In genomic region chr7:41098846-41099245, GRCh38 we compare ENCODE assay signal across 16 cellular contexts.
DNase-seq lines count a peak whose midpoint lies in the region; ATAC-seq and TF ChIP-seq lines count a peak whose summit lies in the region.
"Had no signal": no experiment of that assay in that cellular context is flagged by ENCODE, and none has a peak within 500 bp of the region (broad histone marks: within the 10 kb centered on the region; RNA-seq: fewer than 3 reads in every experiment).

No MANE protein-coding gene starts in this region.

- H3K27ac ChIP-seq in epithelial cell of prostate (peak overlapping the region; percentile 83), osteoblast (ENCODE audit: low read depth, low read length) (peak overlapping the region; percentile 97), upper lobe of right lung (no peak overlapping the region)
- H3K27ac ChIP-seq: 22Rv1, BLaER1 had no signal

- no peaks in the 10 kb centered on the region for H3K9me3 ChIP-seq in osteoblast (ENCODE audit: low read depth, low read length)
- no peaks in the 10 kb centered on the region for H3K9me3 ChIP-seq in upper lobe of right lung
- H3K9me3 ChIP-seq: BLaER1, Caco-2 had no signal

- intact Hi-C loops in upper lobe of right lung (cut with DNase I): no loop called here

- no peak overlapping the region for H3K4me3 ChIP-seq in osteoblast (ENCODE audit: insufficient read depth, low read length)
- no peak overlapping the region for H3K4me3 ChIP-seq in upper lobe of right lung
- H3K4me3 ChIP-seq: BLaER1 had no signal

- no peak overlapping the region for H3K4me2 ChIP-seq in osteoblast (ENCODE audit: insufficient read depth, low read length)
- H3K4me2 ChIP-seq: BLaER1 had no signal

- ATAC-seq in upper lobe of right lung: no peak

- H4K20me1 ChIP-seq in osteoblast (ENCODE audit: insufficient read depth, low read length): no peaks in the 10 kb centered on the region
- H4K20me1 ChIP-seq: BLaER1 had no signal

- H3K36me3 ChIP-seq in osteoblast (ENCODE audit: insufficient read depth, low read length): no peaks in the 10 kb centered on the region
- no peaks in the 10 kb centered on the region for H3K36me3 ChIP-seq in upper lobe of right lung
- H3K36me3 ChIP-seq: BLaER1 had no signal

- DNase-seq in NCI-H82 (lab: John Stamatoyannopoulos, UW) (peak; percentile 19), NCI-H82 treated with DMSO at 0.1 percent for 48 hours (lab: John Stamatoyannopoulos, UW; ENCODE audit: unreplicated experiment) (no peak), RPMI7951 (ENCODE audit: low read depth) (peak; percentile 16), epithelial cell of prostate (ENCODE audit: low read depth, low spot score) (no peak), osteoblast (ENCODE audit: insufficient read length, low spot score, missing footprints) (no peak), upper lobe of right lung (no peak), superior temporal gyrus (ENCODE audit: extremely low spot score) (no peak)
- no peak for DNase-seq in central memory CD4-positive, alpha-beta T cell
- DNase-seq: Caco-2; CD8-positive, alpha-beta memory T cell; DND-41; GF-D8; HCEC 1CT; HFFc6 had no signal

- H3K79me2 ChIP-seq in osteoblast (ENCODE audit: insufficient read depth, low read length): no peaks in the 10 kb centered on the region

- H3K27me3 ChIP-seq in osteoblast (ENCODE audit: insufficient read depth, low read length): no peaks in the 10 kb centered on the region
- no peaks in the 10 kb centered on the region for H3K27me3 ChIP-seq in upper lobe of right lung
- H3K27me3 ChIP-seq: BLaER1 had no signal

- H3K4me1 ChIP-seq in osteoblast (ENCODE audit: insufficient read depth, low read length) (peaks cover 32% of the 10 kb centered on the region), upper lobe of right lung (no peaks in the 10 kb centered on the region)
- H3K4me1 ChIP-seq: BLaER1, Caco-2 had no signal

- TF ChIP-seq CTCF in osteoblast (IDR thresholded peaks at IDR 0.05; ENCODE audit: extremely low read depth, low read depth, low read length): no peak
- no peak for TF ChIP-seq CTCF in upper lobe of right lung (IDR thresholded peaks at IDR 0.05)

- H2AFZ ChIP-seq in osteoblast (ENCODE audit: low read length): no peak overlapping the region

Comparison
In these comparisons a context has a peak if more than half of its experiments do, and no peak if none do; other contexts are left out.
1. DNase-seq: peak in NCI-H82 (single experiment) and RPMI7951 (single experiment); none in NCI-H82 treated with DMSO at 0.1 percent for 48 hours (single experiment), epithelial cell of prostate (single experiment), osteoblast (single experiment), upper lobe of right lung (single experiment), superior temporal gyrus (single experiment) and central memory CD4-positive, alpha-beta T cell (single experiment).